18 cellular contexts compared by ENCODE assay signal in genomic region chrX:151633157-151633556, GRCh38.
DNase-seq lines count a peak whose midpoint lies in the region; ATAC-seq, FAIRE-seq and TF ChIP-seq lines count a peak whose summit lies in the region.
"Had no signal": no experiment of that assay in that cellular context is flagged by ENCODE, and none has a peak within 500 bp of the region (broad histone marks: within the 10 kb centered on the region; RNA-seq: fewer than 3 reads in every experiment).

No MANE protein-coding gene starts in this region.

- no peak overlapping the region for H3K27ac ChIP-seq in GM23338 (ENCODE audit: low read depth)
- H3K27ac ChIP-seq in K562 (ENCODE audit: extremely low read depth, low read depth, low read length): no peak overlapping the region
- H3K27ac ChIP-seq: BLaER1, GM23248 had no signal

- H3K9me1 ChIP-seq in K562 (ENCODE audit: control insufficient read depth, insufficient read depth, low read length): no peaks in the 10 kb centered on the region

- in situ Hi-C loops in K562 (cut with MboI): no loop called here

- TF ChIP-seq CTCF in GM23338 (conservative IDR thresholded peaks at IDR 0.05; ENCODE audit: low read depth in 2 of 2): peak in 1 of 2 experiments; percentile 40; a peak in 2 of 4 replicates
- TF ChIP-seq CTCF in K562 (IDR thresholded peaks at IDR 0.05 in 2 of 3, conservative IDR thresholded peaks at IDR 0.05 in 1 of 3; ENCODE audit: insufficient read depth in 2 of 3, low read depth in 1 of 3, low read length in 3 of 3): peak in 1 of 3 experiments; percentile 37; a peak in 1 of 6 replicates
- no peak for TF ChIP-seq CTCF in neural crest cell (conservative IDR thresholded peaks at IDR 0.05)

- no peaks in the 10 kb centered on the region for H3K9me2 ChIP-seq in GM23338 (ENCODE audit: insufficient read depth)

- H3K36me3 Mint-ChIP-seq in GM23338 (ENCODE audit: low read depth) (no peaks in the 10 kb centered on the region), neural crest cell (ENCODE audit: low read depth) (no peaks in the 10 kb centered on the region)
- H3K36me3 Mint-ChIP-seq: CD8-positive, alpha-beta memory T cell had no signal

- H2AFZ ChIP-seq in GM23338 (no peak overlapping the region), K562 (ENCODE audit: low read depth, low read length) (no peak overlapping the region)
- H2AFZ ChIP-seq: GM23248 had no signal

- TF ChIP-seq POLR2A in K562 (conservative IDR thresholded peaks at IDR 0.05): no peak

- DNase-seq in NCI-H82 (lab: John Stamatoyannopoulos, UW): peak; percentile 28
- DNase-seq in NCI-H82 treated with DMSO at 0.1 percent for 48 hours (lab: John Stamatoyannopoulos, UW; ENCODE audit: unreplicated experiment): no peak
- DNase-seq in GM23338 (ENCODE audit: low spot score): peak; percentile 2
- DNase-seq in K562 (ENCODE audit: extremely low read depth in 1 of 4, low spot score in 3 of 4): peak; percentile 53 to 86 (median 66)
- no peak for DNase-seq in neural crest cell (ENCODE audit: low read depth, low spot score)
- DNase-seq in GM19240 (ENCODE audit: insufficient read length, low spot score): no peak
- DNase-seq in SIG-M5 (lab: John Stamatoyannopoulos, UW): no peak
- DNase-seq: 8988T; AML-193; Caco-2; CD8-positive, alpha-beta memory T cell; DMS79; GM23248; H9 had no signal

- no peaks in the 10 kb centered on the region for H3K79me2 ChIP-seq in GM23338 (replicated peaks; ENCODE audit: insufficient read depth)
- H3K79me2 ChIP-seq in K562 (ENCODE audit: control insufficient read depth, insufficient read depth, low read length): no peaks in the 10 kb centered on the region

- peaks cover 5% of the 10 kb centered on the region for H3K4me1 Mint-ChIP-seq in GM23338
- H3K4me1 Mint-ChIP-seq in neural crest cell: no peaks in the 10 kb centered on the region
- H3K4me1 Mint-ChIP-seq: CD8-positive, alpha-beta memory T cell had no signal

- FAIRE-seq in K562 (lab: Jason Lieb, UNC): peak; percentile 92
- FAIRE-seq: GM12878, GM18507, HTR-8/SVneo had no signal

- peak; percentile 93 for TF ChIP-seq EP300 in K562 (IDR thresholded peaks at IDR 0.05; ENCODE audit: low read length)

- ATAC-seq in GM23338 (no peak), K562 (peak; percentile 94)
- ATAC-seq: GM12878 had no signal

- H3K9me3 Mint-ChIP-seq in GM23338: no peaks in the 10 kb centered on the region
- peaks cover 4% of the 10 kb centered on the region for H3K9me3 Mint-ChIP-seq in neural crest cell
- H3K9me3 Mint-ChIP-seq: CD8-positive, alpha-beta memory T cell had no signal

- H3K9ac ChIP-seq in K562 (ENCODE audit: insufficient read depth in 1 of 2, low read depth in 2 of 2, low read length in 2 of 2): no peak overlapping the region
- H3K9ac ChIP-seq: BLaER1, GM23248 had no signal

- H3K4me1 ChIP-seq in GM23338 (ENCODE audit: insufficient read depth): no peaks in the 10 kb centered on the region
- H3K4me1 ChIP-seq in K562 (replicated peaks in 1 of 2; ENCODE audit: control insufficient read depth in 2 of 2, insufficient read depth in 2 of 2, low read length in 2 of 2): peaks cover 8 to 12% of the 10 kb centered on the region in 2 experiments; a peak in 3 of 5 replicates
- H3K4me1 ChIP-seq: BLaER1, Caco-2 had no signal

- H3K4me2 ChIP-seq in GM23338: no peak overlapping the region
- H3K4me2 ChIP-seq in K562 (ENCODE audit: insufficient read depth, low read length): no peak overlapping the region; the same call in 1 of the 2 replicates
- H3K4me2 ChIP-seq: BLaER1 had no signal

- WGBS in K562 (ENCODE audit: insufficient coverage, low coverage, missing lambda C conversion rate): 0% methylated on average over 4 of the region's 4 CpGs

- H3K4me3 ChIP-seq in GM23338 (no peak overlapping the region), K562 (no peak overlapping the region)
- H3K4me3 ChIP-seq: BLaER1, GM12878, GM23248 had no signal

- POLR2A ChIA-PET in K562 (lab: Yijun Ruan, JAX): interaction anchor here (1.3 kb wide), 1 partner anchor 15 kb away, joined by 4 read pairs; no protein-coding TSS in a partner anchor

- H3K4me3 Mint-ChIP-seq in GM23338 (no peak overlapping the region), neural crest cell (no peak overlapping the region)
- H3K4me3 Mint-ChIP-seq: CD8-positive, alpha-beta memory T cell; H9 had no signal

- no TSS peak for BruUV-seq in K562 (replicated peaks; lab: Mats Ljungman, UMichigan)

- H3K36me3 ChIP-seq in GM23338 (ENCODE audit: insufficient read depth) (no peaks in the 10 kb centered on the region), K562 (ENCODE audit: control insufficient read depth, insufficient read depth, low read length) (no peaks in the 10 kb centered on the region)
- H3K36me3 ChIP-seq: BLaER1 had no signal

- intact Hi-C loops in K562 (cut with micrococcal nuclease): no loop called here

- TF ChIP-seq RAD21 in K562 (CRISPR knock-in tag; conservative IDR thresholded peaks at IDR 0.05 in 1 of 2, IDR thresholded peaks at IDR 0.05 in 1 of 2): peak; percentile 15 to 57; a peak in 3 of 4 replicates

- no peaks in the 10 kb centered on the region for H3F3A ChIP-seq in GM23338 (replicated peaks; ENCODE audit: low read depth)

- CTCF ChIA-PET in K562 (lab: Yijun Ruan, JAX; ENCODE audit: low intra/inter-chr PET ratio): no interaction called here

- H3K27me3 Mint-ChIP-seq in GM23338 (ENCODE audit: insufficient read depth, low read depth, poor library complexity): no peaks in the 10 kb centered on the region
- H3K27me3 Mint-ChIP-seq in neural crest cell (ENCODE audit: low read depth): peaks cover 3% of the 10 kb centered on the region

- H4K20me1 ChIP-seq in GM23338 (replicated peaks; ENCODE audit: insufficient read depth): no peaks in the 10 kb centered on the region
- H4K20me1 ChIP-seq in K562 (replicated peaks; ENCODE audit: control insufficient read depth, insufficient read depth, low read length): no peaks in the 10 kb centered on the region
- H4K20me1 ChIP-seq: BLaER1 had no signal

- no peaks in the 10 kb centered on the region for H3K9me3 ChIP-seq in K562 (replicated peaks; ENCODE audit: control insufficient read depth, insufficient read depth, low read depth, low read length)
- H3K9me3 ChIP-seq: BLaER1, Caco-2 had no signal

- H3K27me3 ChIP-seq in GM23338 (ENCODE audit: insufficient read depth) (no peaks in the 10 kb centered on the region), K562 (ENCODE audit: control insufficient read depth in 2 of 2, insufficient read depth in 2 of 2, low read length in 2 of 2) (no peaks in the 10 kb centered on the region)

- no peak overlapping the region for H3K27ac Mint-ChIP-seq in GM23338
- peak overlapping the region; percentile 12 for H3K27ac Mint-ChIP-seq in neural crest cell (ENCODE audit: unreplicated experiment)
- H3K27ac Mint-ChIP-seq: CD8-positive, alpha-beta memory T cell; H9 had no signal

TF ChIP-seq in GM23338, 12 proteins besides CTCF, POLR2A, EP300 and RAD21 (continues in another document):
- TF ChIP-seq REST (IDR thresholded peaks at IDR 0.05; ENCODE audit: unreplicated experiment) (no peak), POLR2AphosphoS5 (IDR thresholded peaks at IDR 0.05; ENCODE audit: low read depth) (no peak)

TF ChIP-seq in K562, 482 proteins besides CTCF, POLR2A, EP300 and RAD21 (continues in another document):
- no peak for TF ChIP-seq MEF2D (tag; conservative IDR thresholded peaks at IDR 0.05; ENCODE audit: low read depth)
- no peak for TF ChIP-seq ZNF232 (CRISPR knock-in tag; IDR thresholded peaks at IDR 0.05)
- peak; percentile 93 for TF ChIP-seq SMARCA4 (IDR thresholded peaks at IDR 0.05)
- no peak for TF ChIP-seq ZNF277 (CRISPR knock-in tag; IDR thresholded peaks at IDR 0.05; ENCODE audit: borderline replicate concordance)
- no peak for TF ChIP-seq CGGBP1 (CRISPR knock-in tag; IDR thresholded peaks at IDR 0.05)
- TF ChIP-seq CREBBP (IDR thresholded peaks at IDR 0.05; ENCODE audit: low read depth, low read length): no peak
- no peak for TF ChIP-seq CLOCK (CRISPR knock-in tag; IDR thresholded peaks at IDR 0.05; ENCODE audit: borderline replicate concordance)
- no peak for TF ChIP-seq TARDBP (IDR thresholded peaks at IDR 0.05)
- no peak for TF ChIP-seq POLR2B (IDR thresholded peaks at IDR 0.05; ENCODE audit: low read depth, partially characterized antibody)
- no peak for TF ChIP-seq MXI1 (IDR thresholded peaks at IDR 0.05; ENCODE audit: low read depth, low read length)
- no peak for TF ChIP-seq DIDO1 (tag; IDR thresholded peaks at IDR 0.05; ENCODE audit: low read depth)
- no peak for TF ChIP-seq ZNF263 (CRISPR knock-in tag; IDR thresholded peaks at IDR 0.05; ENCODE audit: borderline replicate concordance)
- TF ChIP-seq GABPB2 (CRISPR knock-in tag; conservative IDR thresholded peaks at IDR 0.05): no peak

Comparison
In these comparisons a context has a peak if more than half of its experiments do, and no peak if none do; other contexts are left out.
1. DNase-seq: peak in NCI-H82 (single experiment), GM23338 (single experiment) and K562 (4 of 4); none in NCI-H82 treated with DMSO at 0.1 percent for 48 hours (single experiment), neural crest cell (single experiment), GM19240 (single experiment) and SIG-M5 (single experiment).